2 cellular contexts compared by ENCODE assay signal in the genomic region with DNA sequence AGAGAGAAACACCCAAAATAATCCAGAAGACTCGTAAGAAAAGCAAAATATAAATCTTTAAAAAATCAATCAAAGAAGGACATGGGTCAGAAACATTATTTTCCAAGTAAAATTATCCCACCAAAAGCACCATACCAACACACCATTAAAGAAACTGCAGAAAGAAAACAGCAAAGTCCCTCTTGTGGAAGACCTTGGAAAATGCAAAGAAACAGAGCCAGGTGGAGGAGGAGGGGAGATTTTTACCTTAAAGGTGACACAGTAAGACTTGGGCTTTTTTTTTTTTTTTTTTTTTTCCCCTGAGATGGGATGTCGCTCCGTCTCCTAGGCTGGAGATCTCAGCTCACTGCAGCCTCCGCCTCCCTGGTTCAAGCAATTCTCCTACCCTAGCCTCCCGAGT.
TF ChIP-seq lines count a peak whose summit lies in the region.

No MANE protein-coding gene starts in this region.

TF ChIP-seq in GM23338, 12 proteins besides CTCF, POLR2A, EP300 and RAD21:
- TF ChIP-seq, protein P1, sequence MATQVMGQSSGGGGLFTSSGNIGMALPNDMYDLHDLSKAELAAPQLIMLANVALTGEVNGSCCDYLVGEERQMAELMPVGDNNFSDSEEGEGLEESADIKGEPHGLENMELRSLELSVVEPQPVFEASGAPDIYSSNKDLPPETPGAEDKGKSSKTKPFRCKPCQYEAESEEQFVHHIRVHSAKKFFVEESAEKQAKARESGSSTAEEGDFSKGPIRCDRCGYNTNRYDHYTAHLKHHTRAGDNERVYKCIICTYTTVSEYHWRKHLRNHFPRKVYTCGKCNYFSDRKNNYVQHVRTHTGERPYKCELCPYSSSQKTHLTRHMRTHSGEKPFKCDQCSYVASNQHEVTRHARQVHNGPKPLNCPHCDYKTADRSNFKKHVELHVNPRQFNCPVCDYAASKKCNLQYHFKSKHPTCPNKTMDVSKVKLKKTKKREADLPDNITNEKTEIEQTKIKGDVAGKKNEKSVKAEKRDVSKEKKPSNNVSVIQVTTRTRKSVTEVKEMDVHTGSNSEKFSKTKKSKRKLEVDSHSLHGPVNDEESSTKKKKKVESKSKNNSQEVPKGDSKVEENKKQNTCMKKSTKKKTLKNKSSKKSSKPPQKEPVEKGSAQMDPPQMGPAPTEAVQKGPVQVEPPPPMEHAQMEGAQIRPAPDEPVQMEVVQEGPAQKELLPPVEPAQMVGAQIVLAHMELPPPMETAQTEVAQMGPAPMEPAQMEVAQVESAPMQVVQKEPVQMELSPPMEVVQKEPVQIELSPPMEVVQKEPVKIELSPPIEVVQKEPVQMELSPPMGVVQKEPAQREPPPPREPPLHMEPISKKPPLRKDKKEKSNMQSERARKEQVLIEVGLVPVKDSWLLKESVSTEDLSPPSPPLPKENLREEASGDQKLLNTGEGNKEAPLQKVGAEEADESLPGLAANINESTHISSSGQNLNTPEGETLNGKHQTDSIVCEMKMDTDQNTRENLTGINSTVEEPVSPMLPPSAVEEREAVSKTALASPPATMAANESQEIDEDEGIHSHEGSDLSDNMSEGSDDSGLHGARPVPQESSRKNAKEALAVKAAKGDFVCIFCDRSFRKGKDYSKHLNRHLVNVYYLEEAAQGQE (IDR thresholded peaks at IDR 0.05; ENCODE audit: unreplicated experiment): no peak
- TF ChIP-seq STAT1 (IDR thresholded peaks at IDR 0.05; ENCODE audit: unreplicated experiment): no peak

TF ChIP-seq in liver, 16 proteins besides CTCF, POLR2A, EP300 and RAD21 (continued from another document):
- TF ChIP-seq GABPA (IDR thresholded peaks at IDR 0.05 in 1 of 2, conservative IDR thresholded peaks at IDR 0.05 in 1 of 2): no peak
